ENCODE assay signal across 12 cellular contexts in the genomic region with DNA sequence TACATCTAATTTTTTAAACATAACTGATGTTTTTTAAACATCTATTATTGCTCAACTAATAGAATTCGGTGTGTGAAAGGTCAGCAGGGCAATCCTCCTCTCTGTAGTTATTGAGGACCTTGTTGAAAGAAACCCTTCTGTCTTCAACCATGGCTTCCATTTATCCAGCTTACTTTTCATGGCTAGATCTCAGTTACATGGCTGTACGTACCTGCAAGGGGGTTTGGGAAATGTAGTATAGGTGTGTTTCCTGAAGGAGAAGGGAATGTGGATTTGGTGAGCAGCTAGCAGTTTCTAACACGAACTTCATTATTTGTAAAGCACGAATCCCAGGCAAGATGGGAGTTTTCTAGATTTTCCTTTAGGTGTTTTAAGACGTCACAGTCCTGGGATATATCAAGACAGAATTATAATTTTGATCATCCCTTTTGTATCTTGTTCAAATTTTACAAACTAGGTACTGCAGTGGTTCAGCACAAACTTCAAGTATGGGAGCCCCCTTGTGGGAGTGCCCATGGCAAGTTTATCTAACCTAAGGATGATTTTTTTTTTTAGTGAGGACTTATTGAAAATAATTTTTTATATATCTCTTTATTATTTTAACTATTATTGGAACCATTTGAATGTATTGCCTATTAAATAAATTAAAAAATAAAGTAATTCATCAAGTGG. TPM values are rescaled to one million over a fixed set of nuclear protein-coding genes. Genes with fewer than 3 reads are reported as not detected.
DNase-seq lines count a peak whose midpoint lies in the region; ATAC-seq and TF ChIP-seq lines count a peak whose summit lies in the region.
"Had no signal": no experiment of that assay in that cellular context is flagged by ENCODE, and none has a peak within 500 bp of the region (broad histone marks: within the 10 kb centered on the region; RNA-seq: fewer than 3 reads in every experiment).

No MANE protein-coding gene starts in this region.

- no TSS peak for BruUV-seq in Caco-2 (replicated peaks; lab: Mats Ljungman, UMichigan)

- TF ChIP-seq POLR2A in ovary (IDR thresholded peaks at IDR 0.05), result no peak

- H3K27ac ChIP-seq in hepatocyte (no peak overlapping the region), ovary (no peak overlapping the region)

- no peaks in the 10 kb centered on the region for H4K20me1 ChIP-seq in hepatocyte (ENCODE audit: insufficient read depth, poor library complexity, severe bottlenecking)

- DNase-seq in Caco-2, result peak in 1 of 2 experiments; percentile 51
- peak; percentile 25 for DNase-seq in adipocyte (ENCODE audit: low read depth)
- no peak for DNase-seq in hepatocyte (ENCODE audit: low spot score)
- no peak for DNase-seq in medulla oblongata (ENCODE audit: extremely low spot score)
- no peak for DNase-seq in ovary
- DNase-seq: activated T-cell treated with anti-CD3 and anti-CD28 coated beads for 4 hours, mucosa of descending colon, right cardiac atrium had no signal

- no peaks in the 10 kb centered on the region for H3K9me3 Mint-ChIP-seq in Caco-2 (ENCODE audit: unreplicated experiment)

- H3K4me1 Mint-ChIP-seq in Caco-2 (ENCODE audit: low read depth, unreplicated experiment), result peaks cover 34% of the 10 kb centered on the region

- H3K36me3 ChIP-seq in Caco-2 (ENCODE audit: control insufficient read depth, insufficient read depth, low read length) (no peaks in the 10 kb centered on the region; the same call in 1 of the 2 replicates), adipocyte (ENCODE audit: control insufficient read depth, insufficient read depth, low read length, severe bottlenecking) (no peaks in the 10 kb centered on the region), hepatocyte (replicated peaks; ENCODE audit: insufficient read depth, low read depth) (no peaks in the 10 kb centered on the region), ovary (no peaks in the 10 kb centered on the region)

- peaks cover 34% of the 10 kb centered on the region for H3K4me1 ChIP-seq in Caco-2
- H3K4me1 ChIP-seq in adipocyte (ENCODE audit: control insufficient read depth, insufficient read depth, low read length), result peaks cover 3% of the 10 kb centered on the region
- no peaks in the 10 kb centered on the region for H3K4me1 ChIP-seq in hepatocyte (ENCODE audit: insufficient read depth)
- no peaks in the 10 kb centered on the region for H3K4me1 ChIP-seq in ovary (ENCODE audit: insufficient read depth)

- H3K36me3 Mint-ChIP-seq in Caco-2 (ENCODE audit: insufficient read depth, unreplicated experiment), result peaks cover 20% of the 10 kb centered on the region
- H3K36me3 Mint-ChIP-seq: IgD-negative memory B cell had no signal

- no peak for TF ChIP-seq EP300 in ovary (IDR thresholded peaks at IDR 0.05)

- no peaks in the 10 kb centered on the region for H3K9me2 ChIP-seq in hepatocyte (replicated peaks; ENCODE audit: insufficient read depth)

- H3K4me2 ChIP-seq in hepatocyte, result no peak overlapping the region

- intact Hi-C loops in Caco-2 (cut with micrococcal nuclease; ENCODE audit: unreplicated experiment), result loop anchor here (1.0 to 2.0 kb wide), 5 partner anchors 7 to 188 kb away; partner anchors contain the start of gene FBXL2
- intact Hi-C loops in ovary (cut with DNase I), result no loop called here

- TF ChIP-seq CTCF in Caco-2 (IDR thresholded peaks at IDR 0.05; ENCODE audit: insufficient read depth in 1 of 2, low read depth in 1 of 2, low read length in 1 of 2, severe bottlenecking in 1 of 2, unreplicated experiment in 1 of 2) (peak in 1 of 2 experiments; percentile 47), LNCAP (IDR thresholded peaks at IDR 0.05) (0 out of 2 replicates have a peak, but pooled peaks have one; percentile 8), hepatocyte (IDR thresholded peaks at IDR 0.05; ENCODE audit: poor library complexity) (peak; percentile 23), ovary (IDR thresholded peaks at IDR 0.05) (no peak)

- WGBS in hepatocyte (ENCODE audit: low lambda C conversion rate, missing lambda C conversion rate), result 73% methylated on average over 5 of the region's 5 CpGs
- WGBS in ovary, 3 donors, result 89 to 91% (median 90%) methylated on average over 5 of the region's 5 CpGs

- H3K27me3 ChIP-seq in Caco-2 (replicated peaks; ENCODE audit: control insufficient read depth, insufficient read depth, low read length) (no peaks in the 10 kb centered on the region), adipocyte (replicated peaks; ENCODE audit: control insufficient read depth, insufficient read depth, low read length) (no peaks in the 10 kb centered on the region), hepatocyte (no peaks in the 10 kb centered on the region), ovary (no peaks in the 10 kb centered on the region)

- H3K79me2 ChIP-seq in hepatocyte, result no peaks in the 10 kb centered on the region

- no peak overlapping the region for H2AFZ ChIP-seq in hepatocyte

- POLR2A ChIA-PET in Caco-2 (lab: Charles Lee), result no interaction called here

- peak overlapping the region; percentile 65 for H3K4me3 Mint-ChIP-seq in Caco-2 (ENCODE audit: unreplicated experiment)
- H3K4me3 Mint-ChIP-seq: IgD-negative memory B cell had no signal

- H3K9me3 ChIP-seq in Caco-2 (no peaks in the 10 kb centered on the region), adipocyte (ENCODE audit: control insufficient read depth, low read length) (no peaks in the 10 kb centered on the region), hepatocyte (ENCODE audit: low read depth) (no peaks in the 10 kb centered on the region), ovary (no peaks in the 10 kb centered on the region)
- H3K9me3 ChIP-seq: mucosa of descending colon had no signal

- H3K4me3 ChIP-seq in Caco-2 (ENCODE audit: low read depth, low read length) (no peak overlapping the region), adipocyte (ENCODE audit: low read length) (no peak overlapping the region), hepatocyte (no peak overlapping the region), ovary (no peak overlapping the region)
- H3K4me3 ChIP-seq: mucosa of descending colon had no signal

- CTCF ChIA-PET in Caco-2 (lab: Charles Lee), result interaction anchor here (0.6 to 1.7 kb wide), 4 partner anchors 54 to 486 kb away, joined by 3 to 15 read pairs (median 8); no protein-coding TSS in a partner anchor

- H3K27me3 Mint-ChIP-seq in Caco-2 (ENCODE audit: insufficient read depth, unreplicated experiment), result no peaks in the 10 kb centered on the region

- ATAC-seq in HG03457 (IDR thresholded peaks at IDR 0.05; ENCODE audit: unreplicated experiment) (no peak), HG03135 (IDR thresholded peaks at IDR 0.05; ENCODE audit: unreplicated experiment) (no peak)
- ATAC-seq: mucosa of descending colon, right cardiac atrium had no signal

- H3K27ac Mint-ChIP-seq in Caco-2 (ENCODE audit: unreplicated experiment), result peak overlapping the region; percentile 80
- H3K27ac Mint-ChIP-seq: IgD-negative memory B cell had no signal

- no peak overlapping the region for H3K9ac ChIP-seq in adipocyte (ENCODE audit: low read length)

RNA-seq across cellular contexts. Expression of gene FBXL2, which starts 41.6 kb away (rescaled TPM):
- total RNA-seq in Caco-2 (2022) (8.5 and 10.8 TPM in 2 replicates), hepatocyte (11.7 and 15.6 TPM in 2 replicates), ovary (10 to 100 TPM in 2 of 7 donors, 1 to 10 TPM in 5; 4.9 to 19.3 (median 9.5) TPM)
- polyA plus RNA-seq in hepatocyte (15.7 and 18.7 TPM in 2 replicates), ovary (10 to 100 TPM in 1 of 2 donors, 1 to 10 TPM in 1; 4.6 to 12.1 TPM)
- polyA plus RNA-seq: IgD-negative memory B cell had no signal

Comparison
In these comparisons a context has a peak if more than half of its experiments do, and no peak if none do; other contexts are left out.
1. CTCF ChIP-seq: peak in LNCAP (single experiment) and hepatocyte (single experiment); none in ovary (0 of 3).